12 cellular contexts compared by ENCODE assay signal in the genomic region with DNA sequence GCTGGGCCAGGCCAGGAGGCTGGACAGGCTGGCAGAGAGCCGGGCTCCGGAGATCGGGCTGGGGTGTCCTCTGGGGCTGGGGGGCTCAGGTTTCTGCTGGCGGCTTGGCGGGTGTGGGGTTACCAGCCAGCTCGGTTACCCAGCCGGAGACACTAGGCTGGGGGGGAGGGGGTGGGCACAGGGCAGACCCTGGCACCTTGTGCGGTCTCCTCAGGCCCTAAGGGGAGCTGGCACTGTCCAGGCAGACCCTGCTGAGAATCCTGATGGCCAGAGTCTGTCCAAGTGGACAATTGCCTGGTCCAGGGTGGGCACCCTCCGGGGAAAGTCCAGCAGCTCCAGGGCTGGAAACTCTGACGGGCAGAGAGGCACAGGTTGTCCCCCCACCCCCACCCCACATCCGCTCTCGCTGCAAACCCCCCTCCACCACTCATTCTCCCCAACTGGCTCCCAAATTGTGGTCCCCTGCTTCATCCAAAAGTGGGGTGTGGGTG. TPM values are rescaled to one million over a fixed set of nuclear protein-coding genes. Genes with fewer than 3 reads are reported as not detected.
A peak's percentile ranks its signal among the peaks of the same experiment; 100 is the strongest.
DNase-seq lines count a peak whose midpoint lies in the region; ATAC-seq lines count a peak whose summit lies in the region.
"Had no signal": no experiment of that assay in that cellular context is flagged by ENCODE, and none has a peak within 500 bp of the region (broad histone marks: within the 10 kb centered on the region; RNA-seq: fewer than 3 reads in every experiment).

No MANE protein-coding gene starts in this region.

- no peak overlapping the region for H2AFZ ChIP-seq in trophoblast cell (ENCODE audit: insufficient read depth, low read length, poor library complexity)

- peak overlapping the region; percentile 30 for H4K91ac ChIP-seq in trophoblast cell (ENCODE audit: low read depth, low read length)

- H3K4me3 Mint-ChIP-seq in CD4-positive, alpha-beta memory T cell: peak overlapping the region; percentile 90 to 98 (median 96)
- peak overlapping the region; percentile 97 for H3K4me3 Mint-ChIP-seq in activated CD4-positive, alpha-beta memory T cell treated with anti-CD3 and anti-CD28 coated beads for 36 hours

- H3K4me1 ChIP-seq in CD4-positive, alpha-beta memory T cell (ENCODE audit: insufficient read depth, low read length): peaks cover 91% of the 10 kb centered on the region
- H3K4me1 ChIP-seq in trophoblast cell (ENCODE audit: control insufficient read depth in 1 of 2, insufficient read depth in 2 of 2, low read length in 2 of 2): peaks cover 13 to 20% of the 10 kb centered on the region in 2 experiments

- H2BK12ac ChIP-seq in trophoblast cell (ENCODE audit: low read length): no peak overlapping the region

- peak overlapping the region; percentile 39 for H4K8ac ChIP-seq in trophoblast cell (ENCODE audit: low read depth, low read length)

- H3K36me3 ChIP-seq in CD4-positive, alpha-beta memory T cell (ENCODE audit: insufficient read depth, low read length): no peaks in the 10 kb centered on the region
- H3K36me3 ChIP-seq in trophoblast cell (ENCODE audit: control insufficient read depth in 1 of 2, insufficient read depth in 2 of 2, low read length in 2 of 2): peaks cover 9 to 15% of the 10 kb centered on the region in 2 experiments

- H3K9ac ChIP-seq in trophoblast cell (ENCODE audit: low read length): no peak overlapping the region

- no peak overlapping the region for H3K18ac ChIP-seq in trophoblast cell (ENCODE audit: low read length)

- no peak overlapping the region for H3K4me2 ChIP-seq in trophoblast cell (ENCODE audit: low read length)

- no peak overlapping the region for H2BK5ac ChIP-seq in trophoblast cell (ENCODE audit: low read depth, low read length, poor library complexity)

- H3K4me1 Mint-ChIP-seq in CD4-positive, alpha-beta memory T cell: peaks cover 48 to 97% (median 64%) of the 10 kb centered on the region in 4 donors
- H3K4me1 Mint-ChIP-seq in activated CD4-positive, alpha-beta memory T cell treated with anti-CD3 and anti-CD28 coated beads for 36 hours (ENCODE audit: low read depth): peaks cover 74% of the 10 kb centered on the region

- no peak for ATAC-seq in HG03520 (IDR thresholded peaks at IDR 0.05; ENCODE audit: unreplicated experiment)
- no peak for ATAC-seq in HG02610 (IDR thresholded peaks at IDR 0.05; ENCODE audit: unreplicated experiment)

- H3K27ac ChIP-seq in CD4-positive, alpha-beta memory T cell (ENCODE audit: low read depth, low read length): peak overlapping the region; percentile 86
- H3K27ac ChIP-seq in epithelial cell of prostate (peak overlapping the region; percentile 98), trophoblast cell (ENCODE audit: low read depth, low read length) (no peak overlapping the region)

- H2AK5ac ChIP-seq in trophoblast cell (ENCODE audit: low read length): no peak overlapping the region

- H3K27me3 ChIP-seq in CD4-positive, alpha-beta memory T cell (ENCODE audit: insufficient read depth, low read length): no peaks in the 10 kb centered on the region
- no peaks in the 10 kb centered on the region for H3K27me3 ChIP-seq in trophoblast cell (ENCODE audit: insufficient read depth, low read length)

- intact Hi-C loops in CD4-positive, alpha-beta memory T cell (cut with micrococcal nuclease): no loop called here
- intact Hi-C loops in activated CD4-positive, alpha-beta memory T cell treated with anti-CD3 and anti-CD28 coated beads for 36 hours (cut with micrococcal nuclease): loop anchor here (10.0 kb wide), 2 partner anchors 674 to 1354 kb away; a partner anchor contains a TSS

- H3K23ac ChIP-seq in trophoblast cell (ENCODE audit: low read length): no peak overlapping the region

- H3K9me3 ChIP-seq in CD4-positive, alpha-beta memory T cell (ENCODE audit: control insufficient read depth in 1 of 2, low read length in 2 of 2): no peaks in the 10 kb centered on the region
- no peaks in the 10 kb centered on the region for H3K9me3 ChIP-seq in trophoblast cell (ENCODE audit: insufficient read depth, low read depth, low read length)

- WGBS in trophoblast cell (ENCODE audit: extremely low coverage, insufficient coverage, insufficient read length): no CpG with 5 or more reads among the region's 12 CpGs

- no peak overlapping the region for H3K14ac ChIP-seq in trophoblast cell (ENCODE audit: low read length)

- peaks cover 5% of the 10 kb centered on the region for H3K79me2 ChIP-seq in trophoblast cell (ENCODE audit: control insufficient read depth, insufficient read depth, low read length, poor library complexity)

- peaks cover 2% of the 10 kb centered on the region for H3K79me1 ChIP-seq in trophoblast cell (ENCODE audit: low read length)

- peak overlapping the region; percentile 31 for H3K4ac ChIP-seq in trophoblast cell (ENCODE audit: low read depth, low read length)

- CTCF ChIA-PET in CD4-positive, alpha-beta memory T cell (lab: Charles Lee; ENCODE audit: partially characterized antibody): interaction anchor here (0.9 to 18.7 kb wide), 2 partner anchors 10 to 449 kb away, joined by 3 to 381 read pairs; a partner anchor contains a TSS
- CTCF ChIA-PET in activated CD4-positive, alpha-beta memory T cell treated with anti-CD3 and anti-CD28 coated beads for 36 hours (lab: Charles Lee): interaction anchor here (1.6 to 4.2 kb wide), 3 partner anchors 7 to 42 kb away, joined by 4 to 43 read pairs (median 13); a partner anchor contains a TSS

- peak overlapping the region; percentile 90 to 96 (median 94) for H3K27ac Mint-ChIP-seq in CD4-positive, alpha-beta memory T cell
- peak overlapping the region; percentile 99 for H3K27ac Mint-ChIP-seq in activated CD4-positive, alpha-beta memory T cell treated with anti-CD3 and anti-CD28 coated beads for 36 hours

- no peak overlapping the region for H2BK120ac ChIP-seq in trophoblast cell (ENCODE audit: insufficient read depth, low read length, poor library complexity)

- H3K9me3 Mint-ChIP-seq in CD4-positive, alpha-beta memory T cell: peaks cover 0 to 3% (median 0%) of the 10 kb centered on the region in 8 donors
- no peaks in the 10 kb centered on the region for H3K9me3 Mint-ChIP-seq in activated CD4-positive, alpha-beta memory T cell treated with anti-CD3 and anti-CD28 coated beads for 36 hours

- H3K36me3 Mint-ChIP-seq in CD4-positive, alpha-beta memory T cell: peaks cover 2 to 35% of the 10 kb centered on the region in 2 donors
- peaks cover 37% of the 10 kb centered on the region for H3K36me3 Mint-ChIP-seq in activated CD4-positive, alpha-beta memory T cell treated with anti-CD3 and anti-CD28 coated beads for 36 hours

- POLR2A ChIA-PET in CD4-positive, alpha-beta memory T cell (lab: Charles Lee; ENCODE audit: partially characterized antibody): interaction anchor here (1.1 to 38.9 kb wide), 8 partner anchors 8 to 1042 kb away, joined by 3 to 1543 read pairs (median 14); a partner anchor contains a TSS
- POLR2A ChIA-PET in activated CD4-positive, alpha-beta memory T cell treated with anti-CD3 and anti-CD28 coated beads for 36 hours (lab: Charles Lee): interaction anchor here (0.8 to 3.9 kb wide), 3 partner anchors 8 to 48 kb away, joined by 3 to 31 read pairs (median 4); a partner anchor contains a TSS

- H3K4me3 ChIP-seq in CD4-positive, alpha-beta memory T cell (ENCODE audit: low read length in 2 of 2): peak overlapping the region; percentile 76 to 85
- H3K4me3 ChIP-seq in trophoblast cell (ENCODE audit: low read depth, low read length): no peak overlapping the region

- H3K27me3 Mint-ChIP-seq in CD4-positive, alpha-beta memory T cell: no peaks in the 10 kb centered on the region
- no peaks in the 10 kb centered on the region for H3K27me3 Mint-ChIP-seq in activated CD4-positive, alpha-beta memory T cell treated with anti-CD3 and anti-CD28 coated beads for 36 hours

- peak in 2 of 5 donors; percentile 30 to 64 for DNase-seq in CD4-positive, alpha-beta memory T cell
- DNase-seq in activated CD4-positive, alpha-beta memory T cell treated with anti-CD3 and anti-CD28 coated beads for 36 hours: peak; percentile 71
- DNase-seq in epithelial cell of prostate (ENCODE audit: low read depth, low spot score) (no peak), trophoblast cell (no peak), NCI-H510A (lab: John Stamatoyannopoulos, UW) (no peak), NCI-H82 treated with DMSO at 0.1 percent for 48 hours (lab: John Stamatoyannopoulos, UW; ENCODE audit: unreplicated experiment) (no peak)
- DNase-seq: DND-41; effector CD8-positive, alpha-beta T cell; Kasumi-1 had no signal

- H4K12ac ChIP-seq in trophoblast cell (ENCODE audit: low read depth, low read length): no peak overlapping the region

RNA-seq across cellular contexts. Expression of a gene that starts 6.7 kb away (rescaled TPM):
- total RNA-seq in CD4-positive, alpha-beta memory T cell: 10 to 100 TPM; 86.3 to 92.7 TPM
- polyA plus RNA-seq in CD4-positive, alpha-beta memory T cell: 10 to 100 TPM in 1 of 2 donors, 1 to 10 TPM in 1; 3.4 to 11.6 TPM
- 100 to 1,000 TPM; 124 to 125 TPM for total RNA-seq in activated CD4-positive, alpha-beta memory T cell treated with anti-CD3 and anti-CD28 coated beads for 36 hours
- 39.8 and 42.9 TPM in 2 replicates for polyA plus RNA-seq in trophoblast cell (2013)

RNA-seq across cellular contexts. Expression of a gene that starts 15.9 kb away (rescaled TPM):
- 1 to 10 TPM; 1.1 to 3.1 TPM for total RNA-seq in CD4-positive, alpha-beta memory T cell
- not detected for polyA plus RNA-seq in CD4-positive, alpha-beta memory T cell
- under 1 TPM; 0.36 to 0.56 TPM for total RNA-seq in activated CD4-positive, alpha-beta memory T cell treated with anti-CD3 and anti-CD28 coated beads for 36 hours
- polyA plus RNA-seq in trophoblast cell (2013): not detected in 2 replicates

RNA-seq across cellular contexts. Expression of a gene that starts 24.3 kb away (rescaled TPM):
- total RNA-seq in CD4-positive, alpha-beta memory T cell: 1 to 10 TPM; 4.0 to 4.1 TPM
- not detected for polyA plus RNA-seq in CD4-positive, alpha-beta memory T cell
- total RNA-seq in activated CD4-positive, alpha-beta memory T cell treated with anti-CD3 and anti-CD28 coated beads for 36 hours: 1 to 10 TPM; 1.1 to 1.3 TPM
- 0.55 and 0.56 TPM in 2 replicates for polyA plus RNA-seq in trophoblast cell (2013)

RNA-seq across cellular contexts. Expression of a gene that starts 24.4 kb away (rescaled TPM):
- total RNA-seq in CD4-positive, alpha-beta memory T cell: under 1 TPM in 1 of 2 experiments, not detected in 1; 0.14 TPM
- not detected for polyA plus RNA-seq in CD4-positive, alpha-beta memory T cell
- under 1 TPM in 1 of 2 experiments, not detected in 1; 0.14 TPM for total RNA-seq in activated CD4-positive, alpha-beta memory T cell treated with anti-CD3 and anti-CD28 coated beads for 36 hours
- 0.22 and 0.26 TPM in 2 replicates for polyA plus RNA-seq in trophoblast cell (2013)
- total RNA-seq: lung microvascular endothelial cell had no signal

RNA-seq across cellular contexts. Expression of a gene that starts 26.1 kb away (rescaled TPM):
- total RNA-seq in CD4-positive, alpha-beta memory T cell: 10 to 100 TPM; 52.4 to 56.6 TPM
- 10 to 100 TPM; 48.9 to 75.9 TPM for polyA plus RNA-seq in CD4-positive, alpha-beta memory T cell
- total RNA-seq in activated CD4-positive, alpha-beta memory T cell treated with anti-CD3 and anti-CD28 coated beads for 36 hours: 10 to 100 TPM; 45.4 to 49.4 TPM
- 27.3 and 32.2 TPM in 2 replicates for polyA plus RNA-seq in trophoblast cell (2013)
